Comparison of ENCODE assay signal across 8 cellular contexts in genomic region chr12:108826115-108826806, GRCh38. TPM values are rescaled to one million over a fixed set of nuclear protein-coding genes. Genes with fewer than 3 reads are reported as not detected.
DNase-seq lines count a peak whose midpoint lies in the region; ATAC-seq and TF ChIP-seq lines count a peak whose summit lies in the region.

No MANE protein-coding gene starts in this region.

- H3K9me3 Mint-ChIP-seq in natural killer cell = no peaks in the 10 kb centered on the region

- peaks cover 68 to 73% of the 10 kb centered on the region in 2 donors for H3K4me1 Mint-ChIP-seq in natural killer cell

- no peaks in the 10 kb centered on the region for H3K27me3 ChIP-seq in RWPE2 (ENCODE audit: insufficient read depth, poor library complexity, severe bottlenecking)

- ATAC-seq in GM19463 (IDR thresholded peaks at IDR 0.05; ENCODE audit: unreplicated experiment) = peak; percentile 35
- no peak for ATAC-seq in RWPE2 (ENCODE audit: low read depth)
- ATAC-seq in natural killer cell = peak; percentile 62 to 74 (median 72)
- ATAC-seq in GM21576 (IDR thresholded peaks at IDR 0.05; ENCODE audit: unreplicated experiment) = no peak

- no peaks in the 10 kb centered on the region for H3K27me3 Mint-ChIP-seq in natural killer cell (ENCODE audit: low read depth in 2 of 2)

- H3K27ac ChIP-seq in RWPE2 (ENCODE audit: poor library complexity, severe bottlenecking) (peak overlapping the region; percentile 99), epithelial cell of prostate (peak overlapping the region; percentile 97)

- intact Hi-C loops in natural killer cell (cut with micrococcal nuclease) = loop anchor here (1.0 to 10.0 kb wide), 3 partner anchors 12 to 269 kb away; partner anchors contain the start of genes ALKBH2, SSH1 and UNG

- peaks cover 55% of the 10 kb centered on the region for H3K4me1 ChIP-seq in RWPE2 (ENCODE audit: insufficient read depth, poor library complexity, severe bottlenecking)

- peak overlapping the region; percentile 91 to 95 for H3K27ac Mint-ChIP-seq in natural killer cell

- TF ChIP-seq CTCF in RWPE2 (IDR thresholded peaks at IDR 0.05; ENCODE audit: poor library complexity, severe bottlenecking) (no peak), natural killer cell (IDR thresholded peaks at IDR 0.05) (no peak)

- H3K36me3 Mint-ChIP-seq in natural killer cell = no peaks in the 10 kb centered on the region

- no peak overlapping the region for H3K4me3 ChIP-seq in RWPE2 (ENCODE audit: severe bottlenecking)

- no peaks in the 10 kb centered on the region for H3K9me3 ChIP-seq in RWPE2 (ENCODE audit: severe bottlenecking)

- peaks cover 94% of the 10 kb centered on the region for H3K36me3 ChIP-seq in RWPE2 (ENCODE audit: low read depth)

- peak overlapping the region; percentile 72 for H3K4me3 Mint-ChIP-seq in natural killer cell

- DNase-seq in RWPE2 (ENCODE audit: low spot score) (no peak), epithelial cell of prostate (ENCODE audit: low read depth, low spot score) (no peak), natural killer cell (peak; percentile 35), NCI-H1105 treated with DMSO at 0.1 percent for 48 hours (lab: John Stamatoyannopoulos, UW) (no peak), NAMALWA (ENCODE audit: low spot score) (no peak), DMS53 (lab: John Stamatoyannopoulos, UW) (no peak)

RNA-seq across cellular contexts. Expression of gene SSH1, which starts 31.1 kb away (rescaled TPM):
- total RNA-seq in natural killer cell = 10 to 100 TPM; 57.4 to 74.1 (median 66.6) TPM

RNA-seq across cellular contexts. Expression of gene DAO, which starts 53.6 kb away (rescaled TPM):
- total RNA-seq in natural killer cell = not detected

Comparison
In these comparisons a context has a peak if more than half of its experiments do, and no peak if none do; other contexts are left out.
1. ATAC-seq: peak in GM19463 (single experiment) and natural killer cell (3 of 3); none in RWPE2 (single experiment) and GM21576 (single experiment).